Comparison of ENCODE assay signal across 9 cellular contexts in genomic region chr20:25000268-25000801, GRCh38. TPM values are rescaled to one million over a fixed set of nuclear protein-coding genes. Genes with fewer than 3 reads are reported as not detected.
A peak's percentile ranks its signal among the peaks of the same experiment; 100 is the strongest.
DNase-seq lines count a peak whose midpoint lies in the region; ATAC-seq and TF ChIP-seq lines count a peak whose summit lies in the region.
"Had no signal": no experiment of that assay in that cellular context is flagged by ENCODE, and none has a peak within 500 bp of the region (broad histone marks: within the 10 kb centered on the region; RNA-seq: fewer than 3 reads in every experiment).

No MANE protein-coding gene starts in this region.

- CTCF ChIA-PET in AG04449 (lab: Yijun Ruan, JAX), result interaction anchor here (1.3 to 8.3 kb wide), 5 partner anchors 9 to 248 kb away, joined by 4 to 382 read pairs (median 5); partner anchors contain the start of genes ACSS1 and PYGB

- H3K36me3 ChIP-seq in brain microvascular endothelial cell (replicated peaks), result no peaks in the 10 kb centered on the region
- peaks cover 7% of the 10 kb centered on the region for H3K36me3 ChIP-seq in lower lobe of right lung

- DNase-seq in AG04449 (ENCODE audit: low read depth, low spot score) (peak; percentile 63), HT1080 (ENCODE audit: low read depth) (peak; percentile 64), brain microvascular endothelial cell (peak; percentile 4), lower lobe of right lung (peak; percentile 84), GF-D8 (lab: John Stamatoyannopoulos, UW) (no peak), NK-92 (lab: John Stamatoyannopoulos, UW; ENCODE audit: unreplicated experiment) (no peak), immature natural killer cell (no peak)
- DNase-seq: midbrain had no signal

- no peak overlapping the region for H3K4me3 Mint-ChIP-seq in immature natural killer cell

- peaks cover 14 to 31% (median 14%) of the 10 kb centered on the region in 3 donors for H3K36me3 Mint-ChIP-seq in immature natural killer cell

- ATAC-seq in lower lobe of right lung (peak; percentile 76 to 78), HG03039 (IDR thresholded peaks at IDR 0.05; ENCODE audit: unreplicated experiment) (no peak)

- H3K27ac Mint-ChIP-seq in immature natural killer cell, result no peak overlapping the region

- POLR2A ChIA-PET in AG04449 (lab: Yijun Ruan, JAX), result no interaction called here

- peaks cover 5% of the 10 kb centered on the region for H3K27me3 ChIP-seq in brain microvascular endothelial cell (replicated peaks)
- no peaks in the 10 kb centered on the region for H3K27me3 ChIP-seq in lower lobe of right lung (ENCODE audit: low read depth)

- peaks cover 0 to 7% of the 10 kb centered on the region in 2 donors for H3K4me1 Mint-ChIP-seq in immature natural killer cell

- peaks cover 0 to 2% (median 2%) of the 10 kb centered on the region in 3 donors for H3K27me3 Mint-ChIP-seq in immature natural killer cell (ENCODE audit: low read depth in 3 of 3)

- intact Hi-C loops in lower lobe of right lung (cut with DNase I), result no loop called here

- H3K9me3 Mint-ChIP-seq in immature natural killer cell, result no peaks in the 10 kb centered on the region

- H3K27ac ChIP-seq in brain microvascular endothelial cell (no peak overlapping the region), lower lobe of right lung (no peak overlapping the region)

- H3K4me3 ChIP-seq in AG04449 (ENCODE audit: low read depth, low read length) (no peak overlapping the region), brain microvascular endothelial cell (ENCODE audit: low read depth, low read length) (no peak overlapping the region), lower lobe of right lung (no peak overlapping the region)

- H3K9me3 ChIP-seq in lower lobe of right lung, result no peaks in the 10 kb centered on the region

- TF ChIP-seq CTCF in AG04449 (IDR thresholded peaks at IDR 0.05; ENCODE audit: insufficient read depth, low read length, missing control alignments) (peak; percentile 2), brain microvascular endothelial cell (IDR thresholded peaks at IDR 0.05; ENCODE audit: low read depth, low read length, missing control alignments) (peak; percentile 41), lower lobe of right lung (IDR thresholded peaks at IDR 0.05) (no peak)

- H3K4me1 ChIP-seq in lower lobe of right lung, result peaks cover 14% of the 10 kb centered on the region

- in situ Hi-C loops in brain microvascular endothelial cell (cut with HindIII; ENCODE audit: low pct_ligation_motif_present, low sequenced_read_pairs), result no loop called here

RNA-seq across cellular contexts. Expression of gene APMAP, which starts 7.8 kb away (rescaled TPM):
- 173 and 180 TPM in 2 replicates for total RNA-seq in HT1080 (2014; rRNA removed; shearing (Covaris generic))
- polyA plus RNA-seq in HT1080 (2015; cell fraction: cytosol; rRNA removed), result 190 and 194 TPM in 2 replicates
- 243 and 247 TPM in 2 replicates for polyA plus RNA-seq in HT1080 (2015; cell fraction: nucleus; rRNA removed)
- total RNA-seq in lower lobe of right lung, result 82.9 TPM
- 1,000 to 10,000 TPM in 1 of 3 donors, 100 to 1,000 TPM in 2; 649 to 1,111 (median 667) TPM for polyA plus RNA-seq in immature natural killer cell

RNA-seq across cellular contexts. Expression of gene CST7, which starts 51.3 kb away (rescaled TPM):
- 0.60 and 1.0 TPM in 2 replicates for total RNA-seq in HT1080 (2014; rRNA removed; shearing (Covaris generic))
- 1.4 and 1.7 TPM in 2 replicates for polyA plus RNA-seq in HT1080 (2015; cell fraction: cytosol; rRNA removed)
- 0.25 and 0.68 TPM in 2 replicates for polyA plus RNA-seq in HT1080 (2015; cell fraction: nucleus; rRNA removed)
- 11.7 TPM for total RNA-seq in lower lobe of right lung
- 1,000 to 10,000 TPM; 2,262 to 2,521 (median 2,438) TPM for polyA plus RNA-seq in immature natural killer cell

RNA-seq across cellular contexts. Expression of gene ACSS1, which starts 57.6 kb away (rescaled TPM):
- total RNA-seq in HT1080 (2014; rRNA removed; shearing (Covaris generic)), result 0.07 and 0.08 TPM in 2 replicates
- polyA plus RNA-seq in HT1080 (2015; cell fraction: cytosol; rRNA removed), result 0.12 and 0.40 TPM in 2 replicates
- polyA plus RNA-seq in HT1080 (2015; cell fraction: nucleus; rRNA removed), result 0.60 and 0.70 TPM in 2 replicates
- total RNA-seq in lower lobe of right lung, result 41.8 TPM
- 10 to 100 TPM; 66.6 to 85.2 (median 83.7) TPM for polyA plus RNA-seq in immature natural killer cell

Comparison
In these comparisons a context has a peak if more than half of its experiments do, and no peak if none do; other contexts are left out.
1. DNase-seq: peak in AG04449 (single experiment), HT1080 (single experiment), brain microvascular endothelial cell (single experiment) and lower lobe of right lung (single experiment); none in GF-D8 (single experiment), NK-92 (single experiment) and immature natural killer cell (0 of 3).
2. RNA of gene ACSS1, which starts 57.6 kb away (total RNA-seq): 41.8 TPM in lower lobe of right lung (single experiment); 0.07 to 0.08 TPM in HT1080; every median in the first group is over 10 times any median in the second.